In genomic region chr10:101617824-101618568, GRCh38 we compare ENCODE assay signal across 13 cellular contexts. TPM values are rescaled to one million over a fixed set of nuclear protein-coding genes. Genes with fewer than 3 reads are reported as not detected.
DNase-seq lines count a peak whose midpoint lies in the region; ATAC-seq and TF ChIP-seq lines count a peak whose summit lies in the region.
"Had no signal": no experiment of that assay in that cellular context is flagged by ENCODE, and none has a peak within 500 bp of the region (broad histone marks: within the 10 kb centered on the region; RNA-seq: fewer than 3 reads in every experiment).

No MANE protein-coding gene starts in this region.

- H3K9me3 ChIP-seq in cardiac muscle cell (ENCODE audit: low read depth) (no peaks in the 10 kb centered on the region), spleen (no peaks in the 10 kb centered on the region)
- H3K9me3 ChIP-seq: ovary had no signal

- peaks cover 1% of the 10 kb centered on the region for H3K4me1 Mint-ChIP-seq in activated naive CD8-positive, alpha-beta T cell treated with anti-CD3 and anti-CD28 coated beads, Interleukin-2, amount 10 ng/mL, durations not matched to agents 7 days and 5 days

- POLR2A ChIA-PET in activated naive CD8-positive, alpha-beta T cell treated with anti-CD3 and anti-CD28 coated beads, Interleukin-2, amount 10 ng/mL, durations not matched to agents 7 days and 5 days (lab: Charles Lee), result no interaction called here

- TF ChIP-seq CTCF in cardiac muscle cell (IDR thresholded peaks at IDR 0.05; ENCODE audit: low read depth, low read length) (no peak), spleen (IDR thresholded peaks at IDR 0.05 in 8 of 11, conservative IDR thresholded peaks at IDR 0.05 in 3 of 11) (no peak)

- H3K9me3 Mint-ChIP-seq in activated naive CD8-positive, alpha-beta T cell treated with anti-CD3 and anti-CD28 coated beads, Interleukin-2, amount 10 ng/mL, durations not matched to agents 7 days and 5 days, result no peaks in the 10 kb centered on the region

- no peaks in the 10 kb centered on the region for H3K27me3 ChIP-seq in cardiac muscle cell
- no peaks in the 10 kb centered on the region for H3K27me3 ChIP-seq in spleen (replicated peaks in 1 of 7)
- H3K27me3 ChIP-seq: ovary had no signal

- peaks cover 2% of the 10 kb centered on the region for H3K36me3 ChIP-seq in cardiac muscle cell
- H3K36me3 ChIP-seq in spleen, result peaks cover 0 to 100% (median 36%) of the 10 kb centered on the region in 6 donors
- H3K36me3 ChIP-seq: ovary had no signal

- intact Hi-C loops in left cardiac atrium (cut with DNase I), result no loop called here
- intact Hi-C loops in spleen (cut with DNase I; ENCODE audit: low total_unique reads), result no loop called here

- no peak overlapping the region for H3K4me3 Mint-ChIP-seq in activated naive CD8-positive, alpha-beta T cell treated with anti-CD3 and anti-CD28 coated beads, Interleukin-2, amount 10 ng/mL, durations not matched to agents 7 days and 5 days

- H3K36me3 Mint-ChIP-seq in activated naive CD8-positive, alpha-beta T cell treated with anti-CD3 and anti-CD28 coated beads, Interleukin-2, amount 10 ng/mL, durations not matched to agents 7 days and 5 days, result peaks cover 7% of the 10 kb centered on the region

- 71 to 78% (median 78%) methylated on average over 4 of the region's 4 CpGs for WGBS in spleen, 5 donors

- no peaks in the 10 kb centered on the region for H3K27me3 Mint-ChIP-seq in activated naive CD8-positive, alpha-beta T cell treated with anti-CD3 and anti-CD28 coated beads, Interleukin-2, amount 10 ng/mL, durations not matched to agents 7 days and 5 days

- H3K4me1 ChIP-seq in cardiac muscle cell (ENCODE audit: low read depth) (no peaks in the 10 kb centered on the region), spleen (peaks cover 0 to 22% (median 7%) of the 10 kb centered on the region in 6 donors)

- peak overlapping the region; percentile 43 for H3K27ac ChIP-seq in cardiac muscle cell
- H3K27ac ChIP-seq in spleen, result peak overlapping the region in 1 of 8 donors; percentile 53
- H3K27ac ChIP-seq: ovary had no signal

- no peak for ATAC-seq in left cardiac atrium
- no peak for ATAC-seq in activated naive CD8-positive, alpha-beta T cell treated with anti-CD3 and anti-CD28 coated beads, Interleukin-2, amount 10 ng/mL, durations not matched to agents 7 days and 5 days (ENCODE audit: low read depth)
- no peak for ATAC-seq in GM21367 (IDR thresholded peaks at IDR 0.05; ENCODE audit: unreplicated experiment)

- no peak overlapping the region for H3K4me3 ChIP-seq in cardiac muscle cell
- H3K4me3 ChIP-seq in spleen, result no peak overlapping the region
- H3K4me3 ChIP-seq: ovary had no signal

- H3K27ac Mint-ChIP-seq in activated naive CD8-positive, alpha-beta T cell treated with anti-CD3 and anti-CD28 coated beads, Interleukin-2, amount 10 ng/mL, durations not matched to agents 7 days and 5 days, result no peak overlapping the region

- no peak for TF ChIP-seq POLR2A in spleen (IDR thresholded peaks at IDR 0.05)

- DNase-seq in cardiac muscle cell (ENCODE audit: low read depth in 1 of 2, low spot score in 1 of 2) (no peak), left cardiac atrium (no peak), NCI-H69 (lab: John Stamatoyannopoulos, UW) (peak; percentile 27), spleen (peak; percentile 48), GDM1 (lab: John Stamatoyannopoulos, UW) (no peak)
- peak; percentile 11 for DNase-seq in activated naive CD8-positive, alpha-beta T cell treated with anti-CD3 and anti-CD28 coated beads, Interleukin-2, amount 10 ng/mL, durations not matched to agents 7 days and 5 days
- no peak for DNase-seq in stimulated activated CD8-positive, alpha-beta memory T cell treated with anti-CD3 and anti-CD28 coated beads, Interleukin-4, amount 100 ng/mL, for 48 hours
- DNase-seq: midbrain, NCI-H748 treated with DMSO at 0.1 percent for 48 hours, ovary, Right ventricle myocardium superior, small intestine had no signal

RNA-seq across cellular contexts. Expression of gene DPCD, which starts 29.9 kb away (rescaled TPM):
- 120 and 257 TPM in 2 replicates for total RNA-seq in cardiac muscle cell
- polyA plus RNA-seq in cardiac muscle cell, result 146 and 161 TPM in 2 replicates
- 10 to 100 TPM; 15.5 to 17.6 TPM for total RNA-seq in left cardiac atrium
- total RNA-seq in activated naive CD8-positive, alpha-beta T cell treated with anti-CD3 and anti-CD28 coated beads, Interleukin-2, amount 10 ng/mL, durations not matched to agents 7 days and 5 days, result 1 to 10 TPM; 4.0 to 5.5 TPM
- 1 to 10 TPM; 3.2 to 9.6 (median 5.4) TPM for total RNA-seq in spleen
- polyA plus RNA-seq in spleen, result 1 to 10 TPM; 3.2 to 4.5 (median 4.4) TPM

RNA-seq across cellular contexts. Expression of gene POLL, which starts 29.9 kb away (rescaled TPM):
- total RNA-seq in cardiac muscle cell (27.6 and 28.0 TPM in 2 replicates), left cardiac atrium (10 to 100 TPM; 16.2 to 19.3 TPM), spleen (10 to 100 TPM; 27.6 to 36.7 (median 28.9) TPM)
- polyA plus RNA-seq in cardiac muscle cell (41.7 and 43.0 TPM in 2 replicates), spleen (10 to 100 TPM; 22.3 to 40.3 (median 39.0) TPM)
- 10 to 100 TPM; 34.9 to 37.7 TPM for total RNA-seq in activated naive CD8-positive, alpha-beta T cell treated with anti-CD3 and anti-CD28 coated beads, Interleukin-2, amount 10 ng/mL, durations not matched to agents 7 days and 5 days

Comparison
In these comparisons a context has a peak if more than half of its experiments do, and no peak if none do; other contexts are left out.
1. DNase-seq: peak in NCI-H69 (single experiment), activated naive CD8-positive, alpha-beta T cell treated with anti-CD3 and anti-CD28 coated beads, Interleukin-2, amount 10 ng/mL, durations not matched to agents 7 days and 5 days (single experiment) and spleen (single experiment); none in cardiac muscle cell (0 of 2), left cardiac atrium (single experiment), stimulated activated CD8-positive, alpha-beta memory T cell treated with anti-CD3 and anti-CD28 coated beads, Interleukin-4, amount 100 ng/mL, for 48 hours (single experiment) and GDM1 (single experiment).